In genomic region chr7:131692131-131692960, GRCh38 we compare ENCODE assay signal across 8 cellular contexts.
DNase-seq lines count a peak whose midpoint lies in the region; ATAC-seq and TF ChIP-seq lines count a peak whose summit lies in the region.

No MANE protein-coding gene starts in this region.

- H3K4me3 ChIP-seq in ascending aorta = no peak overlapping the region

- no peaks in the 10 kb centered on the region for H3K4me1 ChIP-seq in ascending aorta

- ATAC-seq in GM18511 (IDR thresholded peaks at IDR 0.05; ENCODE audit: unreplicated experiment) = no peak
- no peak for ATAC-seq in HG02973 (IDR thresholded peaks at IDR 0.05; ENCODE audit: unreplicated experiment)

- H3K36me3 ChIP-seq in ascending aorta = no peaks in the 10 kb centered on the region

- DNase-seq in DMS79 (lab: John Stamatoyannopoulos, UW) (peak; percentile 73), HUDEP-2 (lab: John Stamatoyannopoulos, UW; ENCODE audit: unreplicated experiment in 76 of 76) (peak in 49 of 76 experiments; percentile 1 to 66 (median 23)), RPMI8226 (peak; percentile 56), ascending aorta (ENCODE audit: low spot score in 2 of 2) (no peak), iPS-NIHi11 (ENCODE audit: low spot score) (peak; percentile 93)
- peak; percentile 36 to 65 (median 41) for DNase-seq in stimulated activated CD4-positive, alpha-beta T cell treated with anti-CD3 and anti-CD28 coated beads, Interleukin-12 subunit alpha, Interleukin-12 subunit beta, amount 100 ng/mL, for 48 hours (ENCODE audit: low read depth in 2 of 3, low spot score in 1 of 3)

- no peaks in the 10 kb centered on the region for H3K27me3 ChIP-seq in ascending aorta

- no peaks in the 10 kb centered on the region for H3K9me3 ChIP-seq in ascending aorta

- TF ChIP-seq CTCF in ascending aorta (IDR thresholded peaks at IDR 0.05) = peak in 2 of 3 experiments; percentile 41 to 49

- no peak overlapping the region for H3K27ac ChIP-seq in ascending aorta

- intact Hi-C loops in ascending aorta (cut with DNase I) = no loop called here

Comparison
In these comparisons a context has a peak if more than half of its experiments do, and no peak if none do; other contexts are left out.
1. DNase-seq: peak in DMS79 (single experiment), HUDEP-2 (49 of 76), RPMI8226 (single experiment), iPS-NIHi11 (single experiment) and stimulated activated CD4-positive, alpha-beta T cell treated with anti-CD3 and anti-CD28 coated beads, Interleukin-12 subunit alpha, Interleukin-12 subunit beta, amount 100 ng/mL, for 48 hours (3 of 3); none in ascending aorta (0 of 2).